ENCODE assay signal across 8 cellular contexts in genomic region chr13:113742000-113742441, GRCh38. TPM values are rescaled to one million over a fixed set of nuclear protein-coding genes. Genes with fewer than 3 reads are reported as not detected.
DNase-seq lines count a peak whose midpoint lies in the region; ATAC-seq, FAIRE-seq and TF ChIP-seq lines count a peak whose summit lies in the region.

No MANE protein-coding gene starts in this region.

- H3K4me1 ChIP-seq in CD4-positive, CD25-positive, alpha-beta regulatory T cell (ENCODE audit: control insufficient read depth, insufficient read depth, low read length, poor library complexity, severe bottlenecking), result peaks cover 7% of the 10 kb centered on the region
- H3K4me1 ChIP-seq in endothelial cell of umbilical vein (ENCODE audit: control insufficient read depth, extremely low read depth, insufficient read depth, low read length), result no peaks in the 10 kb centered on the region
- H3K4me1 ChIP-seq in osteoblast (ENCODE audit: insufficient read depth, low read length), result peaks cover 9% of the 10 kb centered on the region
- H3K4me1 ChIP-seq in ovary (ENCODE audit: insufficient read depth), result no peaks in the 10 kb centered on the region

- TF ChIP-seq POLR2A in endothelial cell of umbilical vein (IDR thresholded peaks at IDR 0.05; ENCODE audit: low read depth, low read length), result no peak
- TF ChIP-seq POLR2A in ovary (IDR thresholded peaks at IDR 0.05), result no peak

- no peak overlapping the region for H3K27ac Mint-ChIP-seq in CD4-positive, CD25-positive, alpha-beta regulatory T cell

- CTCF ChIA-PET in HEK293T (lab: Yijun Ruan, JAX), result no interaction called here
- CTCF ChIA-PET in endothelial cell of umbilical vein (lab: Charles Lee), result interaction anchor here (0.6 to 2.0 kb wide), 6 partner anchors 9 to 162 kb away, joined by 3 to 8 read pairs (median 6); no protein-coding TSS in a partner anchor

- TF ChIP-seq CTCF in endothelial cell of umbilical vein (IDR thresholded peaks at IDR 0.05; ENCODE audit: extremely low read depth in 1 of 2, insufficient read depth in 1 of 2, low read depth in 1 of 2, low read length in 2 of 2) (peak; percentile 11 to 45), osteoblast (IDR thresholded peaks at IDR 0.05; ENCODE audit: extremely low read depth, low read depth, low read length) (peak; percentile 21), ovary (IDR thresholded peaks at IDR 0.05) (no peak), GM13977 (IDR thresholded peaks at IDR 0.05; ENCODE audit: extremely low read depth, insufficient read depth, missing control alignments) (no peak)

- H3K4me1 Mint-ChIP-seq in CD4-positive, CD25-positive, alpha-beta regulatory T cell, result peaks cover 0 to 13% (median 7%) of the 10 kb centered on the region in 4 donors

- peaks cover 18% of the 10 kb centered on the region for H3K27me3 Mint-ChIP-seq in CD4-positive, CD25-positive, alpha-beta regulatory T cell

- WGBS in ovary, 3 donors, result 28 to 39% (median 30%) methylated on average over 15 of the region's 15 CpGs

- no peak for DNase-seq in CD4-positive, CD25-positive, alpha-beta regulatory T cell
- DNase-seq in HEK293T (ENCODE audit: extremely low spot score) (peak; percentile 11), SHP77 treated with DMSO at 0.1 percent for 48 hours (lab: John Stamatoyannopoulos, UW) (peak; percentile 53), endothelial cell of umbilical vein (ENCODE audit: low read depth, low spot score) (no peak), osteoblast (ENCODE audit: insufficient read length, low spot score, missing footprints) (peak; percentile 96), ovary (no peak), GM13977 (ENCODE audit: low spot score) (no peak)

- H3K4me2 ChIP-seq in endothelial cell of umbilical vein (ENCODE audit: insufficient read depth, low read length) (no peak overlapping the region), osteoblast (ENCODE audit: insufficient read depth, low read length) (peak overlapping the region; percentile 38)

- H3K27me3 ChIP-seq in CD4-positive, CD25-positive, alpha-beta regulatory T cell (ENCODE audit: control insufficient read depth, insufficient read depth, low read length), result peaks cover 2% of the 10 kb centered on the region
- H3K27me3 ChIP-seq in endothelial cell of umbilical vein (ENCODE audit: control insufficient read depth in 2 of 2, insufficient read depth in 2 of 2, low read length in 2 of 2), result no peaks in the 10 kb centered on the region
- peaks cover 18% of the 10 kb centered on the region for H3K27me3 ChIP-seq in osteoblast (ENCODE audit: insufficient read depth, low read length)
- no peaks in the 10 kb centered on the region for H3K27me3 ChIP-seq in ovary

- intact Hi-C loops in endothelial cell of umbilical vein (cut with micrococcal nuclease) (no loop called here), ovary (cut with DNase I) (no loop called here)

- dilution Hi-C loops in endothelial cell of umbilical vein (cut with MboI; ENCODE audit: extremely low pct_ligation_motif_present, low sequenced_read_pairs), result no loop called here

- no peak for TF ChIP-seq EP300 in ovary (IDR thresholded peaks at IDR 0.05)

- no peak for FAIRE-seq in endothelial cell of umbilical vein (lab: Jason Lieb, UNC)

- in situ Hi-C loops in GM13977 (cut with MboI; ENCODE audit: low pct_unique_long_range_greater_than_20kb, low sequenced_read_pairs, unreplicated experiment), result no loop called here

- peak; percentile 31 to 50 for ATAC-seq in CD4-positive, CD25-positive, alpha-beta regulatory T cell (ENCODE audit: low read depth in 2 of 2)
- ATAC-seq in GM18520 (IDR thresholded peaks at IDR 0.05; ENCODE audit: unreplicated experiment), result no peak

- H3K4me3 ChIP-seq in CD4-positive, CD25-positive, alpha-beta regulatory T cell (ENCODE audit: low read depth, low read length), result no peak overlapping the region
- H3K4me3 ChIP-seq in endothelial cell of umbilical vein (replicated peaks in 1 of 3; ENCODE audit: insufficient read depth in 1 of 3, low read depth in 1 of 3, low read length in 3 of 3) (no peak overlapping the region), osteoblast (ENCODE audit: insufficient read depth, low read length) (peak overlapping the region; percentile 1), ovary (no peak overlapping the region)

- POLR2A ChIA-PET in HEK293T (lab: Yijun Ruan, JAX) (no interaction called here), endothelial cell of umbilical vein (lab: Charles Lee) (no interaction called here)

- H2AFZ ChIP-seq in endothelial cell of umbilical vein (ENCODE audit: low read depth, low read length) (no peak overlapping the region), osteoblast (ENCODE audit: low read length) (no peak overlapping the region)

- no peaks in the 10 kb centered on the region for H3K9me3 ChIP-seq in CD4-positive, CD25-positive, alpha-beta regulatory T cell (ENCODE audit: control insufficient read depth in 2 of 2, low read length in 2 of 2)
- H3K9me3 ChIP-seq in endothelial cell of umbilical vein (replicated peaks; ENCODE audit: control insufficient read depth, insufficient read depth, low read length) (no peaks in the 10 kb centered on the region), osteoblast (ENCODE audit: low read depth, low read length) (no peaks in the 10 kb centered on the region), ovary (no peaks in the 10 kb centered on the region)

- no peak overlapping the region for H3K4me3 Mint-ChIP-seq in CD4-positive, CD25-positive, alpha-beta regulatory T cell

- no peaks in the 10 kb centered on the region for H3K36me3 ChIP-seq in CD4-positive, CD25-positive, alpha-beta regulatory T cell (ENCODE audit: control insufficient read depth, insufficient read depth, low read length)
- no peaks in the 10 kb centered on the region for H3K36me3 ChIP-seq in endothelial cell of umbilical vein (ENCODE audit: control insufficient read depth in 2 of 2, extremely low read depth in 1 of 2, insufficient read depth in 2 of 2, low read length in 2 of 2)
- no peaks in the 10 kb centered on the region for H3K36me3 ChIP-seq in osteoblast (ENCODE audit: insufficient read depth, low read length)
- no peaks in the 10 kb centered on the region for H3K36me3 ChIP-seq in ovary

- H3K9ac ChIP-seq in endothelial cell of umbilical vein (replicated peaks; ENCODE audit: extremely low read depth, insufficient read depth, low read length), result no peak overlapping the region

- H4K20me1 ChIP-seq in endothelial cell of umbilical vein (replicated peaks; ENCODE audit: control insufficient read depth, extremely low read depth, insufficient read depth, low read length) (no peaks in the 10 kb centered on the region), osteoblast (ENCODE audit: insufficient read depth, low read length) (no peaks in the 10 kb centered on the region)

- H3K27ac ChIP-seq in CD4-positive, CD25-positive, alpha-beta regulatory T cell (ENCODE audit: insufficient read depth, low read length, poor library complexity, severe bottlenecking), result no peak overlapping the region
- H3K27ac ChIP-seq in endothelial cell of umbilical vein (ENCODE audit: insufficient read depth, low read depth, low read length), result no peak overlapping the region
- no peak overlapping the region for H3K27ac ChIP-seq in osteoblast (ENCODE audit: low read depth, low read length)
- no peak overlapping the region for H3K27ac ChIP-seq in ovary

- no peaks in the 10 kb centered on the region for H3K79me2 ChIP-seq in endothelial cell of umbilical vein (ENCODE audit: control insufficient read depth, insufficient read depth, low read length)
- H3K79me2 ChIP-seq in osteoblast (ENCODE audit: insufficient read depth, low read length), result no peaks in the 10 kb centered on the region

- BruUV-seq in endothelial cell of umbilical vein (replicated peaks; lab: Mats Ljungman, UMichigan), result no TSS peak

- no peaks in the 10 kb centered on the region for H3K36me3 Mint-ChIP-seq in CD4-positive, CD25-positive, alpha-beta regulatory T cell

- peaks cover 0 to 2% (median 0%) of the 10 kb centered on the region in 7 donors for H3K9me3 Mint-ChIP-seq in CD4-positive, CD25-positive, alpha-beta regulatory T cell

- H3K9me1 ChIP-seq in endothelial cell of umbilical vein (replicated peaks; ENCODE audit: control insufficient read depth, extremely low read depth, insufficient read depth, low read length), result no peaks in the 10 kb centered on the region

TF ChIP-seq in HEK293T, 16 proteins besides CTCF, POLR2A, EP300 and RAD21 (continues in another document):
- TF ChIP-seq SP1 (IDR thresholded peaks at IDR 0.05) (no peak), HDGF (IDR thresholded peaks at IDR 0.05; ENCODE audit: borderline replicate concordance) (no peak), CTBP1 (IDR thresholded peaks at IDR 0.05; ENCODE audit: borderline replicate concordance) (no peak)

TF ChIP-seq in endothelial cell of umbilical vein, 7 proteins besides CTCF, POLR2A, EP300 and RAD21:
- TF ChIP-seq EZH2 (IDR thresholded peaks at IDR 0.05; ENCODE audit: borderline replicate concordance, low read depth, low read length, severe bottlenecking), result no peak
- TF ChIP-seq GATA2 (IDR thresholded peaks at IDR 0.05; ENCODE audit: insufficient read depth, insufficient read length, low read depth, low read length), result no peak
- no peak for TF ChIP-seq JUN (IDR thresholded peaks at IDR 0.05; ENCODE audit: borderline replicate concordance, insufficient read depth, insufficient read length, low read depth)
- TF ChIP-seq MAX (IDR thresholded peaks at IDR 0.05; ENCODE audit: insufficient read depth, insufficient read length), result no peak
- TF ChIP-seq FOS (IDR thresholded peaks at IDR 0.05; ENCODE audit: borderline replicate concordance, insufficient read depth, low read length), result no peak
- TF ChIP-seq POLR2AphosphoS5 (IDR thresholded peaks at IDR 0.05; ENCODE audit: insufficient read depth, low read depth, low read length), result no peak

RNA-seq across cellular contexts. Expression of gene TMEM255B, which starts 17.0 kb away (rescaled TPM):
- 1.3 TPM for total RNA-seq in CD4-positive, CD25-positive, alpha-beta regulatory T cell
- polyA plus RNA-seq in CD4-positive, CD25-positive, alpha-beta regulatory T cell, result under 1 TPM in 3 of 4 donors, not detected in 1; 0.02 to 0.11 (median 0.10) TPM
- total RNA-seq in endothelial cell of umbilical vein, result 85.0 and 105 TPM in 2 replicates
- 120 and 121 TPM in 2 replicates for polyA plus RNA-seq in endothelial cell of umbilical vein
- polyA plus RNA-seq in endothelial cell of umbilical vein (2011; cell fraction: cytosol; rRNA removed), result 73.9 and 74.0 TPM in 2 replicates
- polyA plus RNA-seq in endothelial cell of umbilical vein (2011; cell fraction: nucleus; rRNA removed), result 106 and 121 TPM in 2 replicates
- polyA plus RNA-seq in endothelial cell of umbilical vein (2012), result 59.6 and 70.0 TPM in 2 replicates
- 59.0 and 73.4 TPM in 2 replicates for polyA minus RNA-seq in endothelial cell of umbilical vein
- not detected for polyA minus RNA-seq in endothelial cell of umbilical vein (2011; cell fraction: cytosol; rRNA and poly(A)+ RNA removed)
- 30.6 and 32.0 TPM in 2 replicates for polyA minus RNA-seq in endothelial cell of umbilical vein (2011; cell fraction: nucleus; rRNA and poly(A)+ RNA removed)
- total RNA-seq in osteoblast, result 1.8 and 2.9 TPM in 2 replicates
- 10 to 100 TPM in 4 of 7 donors, 1 to 10 TPM in 2, under 1 TPM in 1; 0.60 to 18.6 (median 10.4) TPM for total RNA-seq in ovary
- polyA plus RNA-seq in ovary, result 1 to 10 TPM; 2.1 to 7.9 TPM

Comparison
In these comparisons a context has a peak if more than half of its experiments do, and no peak if none do; other contexts are left out.
1. DNase-seq: peak in HEK293T (single experiment), SHP77 treated with DMSO at 0.1 percent for 48 hours (single experiment) and osteoblast (single experiment); none in CD4-positive, CD25-positive, alpha-beta regulatory T cell (0 of 3), endothelial cell of umbilical vein (single experiment), ovary (0 of 5) and GM13977 (single experiment).
2. CTCF ChIP-seq: peak in endothelial cell of umbilical vein (2 of 2) and osteoblast (single experiment); none in ovary (0 of 3) and GM13977 (single experiment).